Comparison of ENCODE assay signal across 23 cellular contexts in genomic region chr5:142539154-142539740, GRCh38.
DNase-seq lines count a peak whose midpoint lies in the region; ATAC-seq, FAIRE-seq and TF ChIP-seq lines count a peak whose summit lies in the region.
"Had no signal": no experiment of that assay in that cellular context is flagged by ENCODE, and none has a peak within 500 bp of the region (broad histone marks: within the 10 kb centered on the region; RNA-seq: fewer than 3 reads in every experiment).

No MANE protein-coding gene starts in this region.

- no peak overlapping the region for H3K4me3 Mint-ChIP-seq in GM23338
- H3K4me3 Mint-ChIP-seq: B cell; CD4-positive, alpha-beta T cell; CD8-positive, alpha-beta T cell had no signal

- in situ Hi-C loops in K562 (cut with MboI), result no loop called here

- TF ChIP-seq RAD21 in K562 (CRISPR knock-in tag; conservative IDR thresholded peaks at IDR 0.05 in 1 of 2, IDR thresholded peaks at IDR 0.05 in 1 of 2), result no peak

- CTCF ChIA-PET in K562 (lab: Yijun Ruan, JAX; ENCODE audit: low intra/inter-chr PET ratio), result no interaction called here

- no CpG with 5 or more reads among the region's 1 CpG for WGBS in K562 (ENCODE audit: insufficient coverage, low coverage, missing lambda C conversion rate)

- TF ChIP-seq POLR2A in K562 (conservative IDR thresholded peaks at IDR 0.05), result no peak

- intact Hi-C loops in left ventricle myocardium inferior (cut with micrococcal nuclease) (no loop called here), left ventricle myocardium superior (cut with micrococcal nuclease) (no loop called here), K562 (cut with micrococcal nuclease) (no loop called here)

- TF ChIP-seq EP300 in K562 (IDR thresholded peaks at IDR 0.05; ENCODE audit: low read length), result no peak

- peak overlapping the region; percentile 91 for H3K27ac ChIP-seq in left ventricle myocardium inferior (replicated peaks)
- no peak overlapping the region for H3K27ac ChIP-seq in GM23338 (ENCODE audit: low read depth)
- H3K27ac ChIP-seq in K562 (ENCODE audit: extremely low read depth, low read depth, low read length), result no peak overlapping the region
- H3K27ac ChIP-seq: 22Rv1, A549, C4-2B had no signal

- POLR2A ChIA-PET in K562 (lab: Yijun Ruan, JAX), result interaction anchor here (0.6 kb wide), 1 partner anchor 217 kb away, joined by 3 read pairs; no protein-coding TSS in a partner anchor

- FAIRE-seq in K562 (lab: Jason Lieb, UNC), result no peak
- FAIRE-seq: A549, D721Med, G401.6, GM12891 had no signal

- H3K4me1 Mint-ChIP-seq in GM23338, result peaks cover 28% of the 10 kb centered on the region
- H3K4me1 Mint-ChIP-seq: B cell had no signal

- ATAC-seq in left ventricle myocardium superior (no peak), GM23338 (no peak), K562 (no peak), GM18511 (IDR thresholded peaks at IDR 0.05; ENCODE audit: unreplicated experiment) (no peak), HG03432 (IDR thresholded peaks at IDR 0.05; ENCODE audit: unreplicated experiment) (no peak)
- ATAC-seq: A549; CD8-positive, alpha-beta T cell had no signal

- H3K27me3 ChIP-seq in left ventricle myocardium inferior (ENCODE audit: low read depth) (no peaks in the 10 kb centered on the region), GM23338 (ENCODE audit: insufficient read depth) (no peaks in the 10 kb centered on the region), K562 (ENCODE audit: control insufficient read depth in 2 of 2, insufficient read depth in 2 of 2, low read length in 2 of 2) (peaks cover 3 to 7% of the 10 kb centered on the region in 2 experiments; a peak in 3 of 5 replicates)
- H3K27me3 ChIP-seq: BLaER1 treated with 17β-estradiol and CSF1 and Interleukin-3, amounts not matched to agents 10 nM and 100 nM had no signal

- H3K36me3 ChIP-seq in left ventricle myocardium inferior (no peaks in the 10 kb centered on the region), GM23338 (ENCODE audit: insufficient read depth) (no peaks in the 10 kb centered on the region), K562 (ENCODE audit: control insufficient read depth, insufficient read depth, low read length) (no peaks in the 10 kb centered on the region)

- no peaks in the 10 kb centered on the region for H3K9me1 ChIP-seq in K562 (ENCODE audit: control insufficient read depth, insufficient read depth, low read length)

- H3K9me3 ChIP-seq in left ventricle myocardium inferior (replicated peaks), result peaks cover 17% of the 10 kb centered on the region
- H3K9me3 ChIP-seq in K562 (replicated peaks; ENCODE audit: control insufficient read depth, insufficient read depth, low read depth, low read length), result no peaks in the 10 kb centered on the region; the same call in 1 of the 2 replicates
- H3K9me3 ChIP-seq: Caco-2 had no signal

- H3K27ac Mint-ChIP-seq in GM23338, result no peak overlapping the region
- H3K27ac Mint-ChIP-seq: B cell; CD4-positive, alpha-beta T cell; CD8-positive, alpha-beta T cell had no signal

- no peak overlapping the region for H3K9ac ChIP-seq in K562 (ENCODE audit: insufficient read depth in 1 of 2, low read depth in 2 of 2, low read length in 2 of 2)
- H3K9ac ChIP-seq: BLaER1 treated with 17β-estradiol and CSF1 and Interleukin-3, amounts not matched to agents 10 nM and 100 nM had no signal

- H3F3A ChIP-seq in GM23338 (replicated peaks; ENCODE audit: low read depth), result no peaks in the 10 kb centered on the region

- TF ChIP-seq CTCF in left ventricle myocardium inferior (IDR thresholded peaks at IDR 0.05; ENCODE audit: borderline replicate concordance), result no peak
- no peak for TF ChIP-seq CTCF in GM23338 (conservative IDR thresholded peaks at IDR 0.05; ENCODE audit: low read depth in 2 of 2)
- TF ChIP-seq CTCF in K562 (IDR thresholded peaks at IDR 0.05 in 2 of 3, conservative IDR thresholded peaks at IDR 0.05 in 1 of 3; ENCODE audit: insufficient read depth in 2 of 3, low read depth in 1 of 3, low read length in 3 of 3), result no peak

- H4K20me1 ChIP-seq in GM23338 (replicated peaks; ENCODE audit: insufficient read depth) (no peaks in the 10 kb centered on the region), K562 (replicated peaks; ENCODE audit: control insufficient read depth, insufficient read depth, low read length) (no peaks in the 10 kb centered on the region)
- H4K20me1 ChIP-seq: BLaER1 treated with 17β-estradiol and CSF1 and Interleukin-3, amounts not matched to agents 10 nM and 100 nM had no signal

- DNase-seq in left ventricle myocardium inferior (no peak), left ventricle myocardium superior (no peak), GM23338 (ENCODE audit: low spot score) (peak; percentile 17), K562 (ENCODE audit: extremely low read depth in 1 of 4, low spot score in 3 of 4) (no peak), left kidney (ENCODE audit: low read depth, low spot score) (peak; percentile 23), kidney glomerular epithelial cell (lab: John Stamatoyannopoulos, UW) (no peak)
- DNase-seq: AML-193; Caco-2; Calu3; CD4-positive, alpha-beta T cell; CD8-positive, alpha-beta T cell; DMS79 treated with DMSO at 0.1 percent for 48 hours; GF-D8 had no signal

- no peaks in the 10 kb centered on the region for H3K9me2 ChIP-seq in GM23338 (ENCODE audit: insufficient read depth)

- peaks cover 42% of the 10 kb centered on the region for H3K4me1 ChIP-seq in left ventricle myocardium inferior
- H3K4me1 ChIP-seq in GM23338 (ENCODE audit: insufficient read depth), result peaks cover 13% of the 10 kb centered on the region; the same call in 1 of the 2 replicates
- peaks cover 0 to 4% of the 10 kb centered on the region in 2 experiments; a peak in 2 of 5 replicates for H3K4me1 ChIP-seq in K562 (replicated peaks in 1 of 2; ENCODE audit: control insufficient read depth in 2 of 2, insufficient read depth in 2 of 2, low read length in 2 of 2)

- peaks cover 17% of the 10 kb centered on the region for H3K9me3 Mint-ChIP-seq in GM23338

- peaks cover 11% of the 10 kb centered on the region; the same call in 2 of the 3 replicates for H3K36me3 Mint-ChIP-seq in GM23338 (ENCODE audit: low read depth)
- H3K36me3 Mint-ChIP-seq: CD8-positive, alpha-beta T cell had no signal

- H3K4me3 ChIP-seq in left ventricle myocardium inferior (no peak overlapping the region), GM23338 (no peak overlapping the region), K562 (no peak overlapping the region)
- H3K4me3 ChIP-seq: A549; BLaER1 treated with 17β-estradiol and CSF1 and Interleukin-3, amounts not matched to agents 10 nM and 100 nM had no signal

- no TSS peak for BruUV-seq in K562 (replicated peaks; lab: Mats Ljungman, UMichigan)

- H3K4me2 ChIP-seq in GM23338, result no peak overlapping the region
- H3K4me2 ChIP-seq in K562 (ENCODE audit: insufficient read depth, low read length), result no peak overlapping the region
- H3K4me2 ChIP-seq: A549 had no signal

- no peak overlapping the region for H2AFZ ChIP-seq in GM23338
- H2AFZ ChIP-seq in K562 (ENCODE audit: low read depth, low read length), result no peak overlapping the region

- H3K27me3 Mint-ChIP-seq in GM23338 (ENCODE audit: insufficient read depth, low read depth, poor library complexity), result peaks cover 6% of the 10 kb centered on the region

- H3K79me2 ChIP-seq in GM23338 (replicated peaks; ENCODE audit: insufficient read depth) (no peaks in the 10 kb centered on the region), K562 (ENCODE audit: control insufficient read depth, insufficient read depth, low read length) (no peaks in the 10 kb centered on the region)

TF ChIP-seq in GM23338, 12 proteins besides CTCF, POLR2A, EP300 and RAD21 (continues in another document):
- TF ChIP-seq ETS1 (IDR thresholded peaks at IDR 0.05), result no peak
- TF ChIP-seq ZNF114 (CRISPR knock-in tag; IDR thresholded peaks at IDR 0.05), result no peak
- no peak for TF ChIP-seq EZH2 (IDR thresholded peaks at IDR 0.05; ENCODE audit: low read depth, unreplicated experiment)
- no peak for TF ChIP-seq NANOG (IDR thresholded peaks at IDR 0.05; ENCODE audit: borderline replicate concordance)

TF ChIP-seq in K562, 482 proteins besides CTCF, POLR2A, EP300 and RAD21:
- TF ChIP-seq E2F3 (CRISPR knock-in tag; IDR thresholded peaks at IDR 0.05) (no peak), PHB2 (IDR thresholded peaks at IDR 0.05; ENCODE audit: low read depth) (no peak), PCBP1 (IDR thresholded peaks at IDR 0.05; ENCODE audit: low read depth, low read length, poor library complexity, severe bottlenecking) (peak; percentile 43), FOS (IDR thresholded peaks at IDR 0.05; ENCODE audit: extremely low read depth, insufficient read length) (no peak), SREBF2 (CRISPR knock-in tag; IDR thresholded peaks at IDR 0.05) (no peak), SOX6 (IDR thresholded peaks at IDR 0.05) (no peak), PCBP2 (IDR thresholded peaks at IDR 0.05; ENCODE audit: low read depth, low read length, poor library complexity, severe bottlenecking) (peak; percentile 66), ZNF263 (CRISPR knock-in tag; IDR thresholded peaks at IDR 0.05; ENCODE audit: borderline replicate concordance) (0 out of 2 replicates have a peak, but pooled peaks have one; percentile 24), HNRNPK (IDR thresholded peaks at IDR 0.05; ENCODE audit: low read depth, low read length, poor library complexity, severe bottlenecking) (peak; percentile 87), FOXM1 (IDR thresholded peaks at IDR 0.05; ENCODE audit: low read depth) (no peak), FOXM1 (CRISPR knock-in tag; IDR thresholded peaks at IDR 0.05; ENCODE audit: low read depth) (no peak), TBP (optimal IDR thresholded peaks at IDR 0.05; ENCODE audit: low read depth, low read length) (no peak)

Comparison
In these comparisons a context has a peak if more than half of its experiments do, and no peak if none do; other contexts are left out.
1. DNase-seq: peak in GM23338 (single experiment) and left kidney (single experiment); none in left ventricle myocardium inferior (single experiment), left ventricle myocardium superior (single experiment), K562 (0 of 4) and kidney glomerular epithelial cell (single experiment).